Comparison of ENCODE assay signal across 8 cellular contexts in genomic region chr15:39782441-39783138, GRCh38. TPM values are rescaled to one million over a fixed set of nuclear protein-coding genes. Genes with fewer than 3 reads are reported as not detected.
DNase-seq lines count a peak whose midpoint lies in the region; ATAC-seq and TF ChIP-seq lines count a peak whose summit lies in the region.

TSS of gene FSIP1 (minus strand) at chr15:39782841. CDS start at chr15:39776524, 6,317 bp downstream.

- no peaks in the 10 kb centered on the region for H3K9me3 Mint-ChIP-seq in activated naive CD4-positive, alpha-beta T cell treated with anti-CD3 and anti-CD28 coated beads, Interleukin-2, amount 50 U/mL, for 72 hours

- H4K20me1 ChIP-seq in osteoblast (ENCODE audit: insufficient read depth, low read length), result no peaks in the 10 kb centered on the region

- peak within 1 kb of the TSS; percentile 91 for H3K4me2 ChIP-seq in osteoblast (ENCODE audit: insufficient read depth, low read length)

- H3K9ac ChIP-seq in SK-N-MC (ENCODE audit: insufficient read length), result peak within 1 kb of the TSS; percentile 82

- peaks cover 0 to 12% of the 10 kb centered on the region in 2 donors for H3K36me3 Mint-ChIP-seq in activated naive CD4-positive, alpha-beta T cell treated with anti-CD3 and anti-CD28 coated beads, Interleukin-2, amount 50 U/mL, for 72 hours

- TF ChIP-seq CTCF in osteoblast (IDR thresholded peaks at IDR 0.05; ENCODE audit: extremely low read depth, low read depth, low read length) (no peak), thoracic aorta (IDR thresholded peaks at IDR 0.05) (no peak)

- peaks cover 24% of the 10 kb centered on the region for H3K79me2 ChIP-seq in osteoblast (ENCODE audit: insufficient read depth, low read length)

- peak; percentile 67 for DNase-seq in NCI-H1048 (lab: John Stamatoyannopoulos, UW)
- peak; percentile 87 for DNase-seq in SK-N-MC (ENCODE audit: low read depth, low spot score)
- DNase-seq in activated naive CD4-positive, alpha-beta T cell treated with anti-CD3 and anti-CD28 coated beads, Interleukin-2, amount 50 U/mL, for 72 hours (ENCODE audit: low spot score in 2 of 2), result peak; percentile 93 to 98
- peak; percentile 96 for DNase-seq in glomerular visceral epithelial cell (ENCODE audit: extremely low spot score)
- DNase-seq in osteoblast (ENCODE audit: insufficient read length, low spot score, missing footprints), result peak; percentile 98
- DNase-seq in thoracic aorta (ENCODE audit: low spot score), result peak; percentile 95

- peak within 1 kb of the TSS; percentile 29 to 84 for H3K27ac Mint-ChIP-seq in activated naive CD4-positive, alpha-beta T cell treated with anti-CD3 and anti-CD28 coated beads, Interleukin-2, amount 50 U/mL, for 72 hours

- ATAC-seq in HG02588 (IDR thresholded peaks at IDR 0.05; ENCODE audit: unreplicated experiment) (peak; percentile 97), thoracic aorta (ENCODE audit: insufficient number of reproducible peaks, low FRiP score, low read depth) (peak; percentile 98)
- ATAC-seq in activated naive CD4-positive, alpha-beta T cell treated with anti-CD3 and anti-CD28 coated beads, Interleukin-2, amount 50 U/mL, for 72 hours, result peak; percentile 98 to 99

- H3K27ac ChIP-seq in SK-N-MC, result peak within 1 kb of the TSS; percentile 22; the same call in 1 of the 2 replicates
- H3K27ac ChIP-seq in osteoblast (ENCODE audit: low read depth, low read length), result peak within 1 kb of the TSS; percentile 67
- peak within 1 kb of the TSS; percentile 21 to 35 for H3K27ac ChIP-seq in thoracic aorta

- H3K4me1 ChIP-seq in osteoblast (ENCODE audit: insufficient read depth, low read length), result peaks cover 38% of the 10 kb centered on the region
- H3K4me1 ChIP-seq in thoracic aorta (ENCODE audit: control insufficient read depth in 1 of 2, low read depth in 2 of 2), result peaks cover 9 to 21% of the 10 kb centered on the region in 2 donors

- no peaks in the 10 kb centered on the region for H3K9me3 ChIP-seq in SK-N-MC (ENCODE audit: low read depth, low read length)
- H3K9me3 ChIP-seq in osteoblast (ENCODE audit: low read depth, low read length), result no peaks in the 10 kb centered on the region
- H3K9me3 ChIP-seq in thoracic aorta, result no peaks in the 10 kb centered on the region

- H3K36me3 ChIP-seq in SK-N-MC (ENCODE audit: insufficient read depth, low read length), result no peaks in the 10 kb centered on the region
- H3K36me3 ChIP-seq in osteoblast (ENCODE audit: insufficient read depth, low read length), result no peaks in the 10 kb centered on the region
- no peaks in the 10 kb centered on the region for H3K36me3 ChIP-seq in thoracic aorta

- no peaks in the 10 kb centered on the region for H3K27me3 ChIP-seq in osteoblast (ENCODE audit: insufficient read depth, low read length)
- no peaks in the 10 kb centered on the region for H3K27me3 ChIP-seq in thoracic aorta (replicated peaks; ENCODE audit: insufficient read depth)

- H3K4me3 ChIP-seq in GM08714 (ENCODE audit: low read length) (peak within 1 kb of the TSS; percentile 98), SK-N-MC (peak within 1 kb of the TSS; percentile 98), osteoblast (ENCODE audit: insufficient read depth, low read length) (peak within 1 kb of the TSS; percentile 80), thoracic aorta (peak within 1 kb of the TSS; percentile 91)

- peak within 1 kb of the TSS; percentile 93 for H2AFZ ChIP-seq in osteoblast (ENCODE audit: low read length)

RNA-seq across cellular contexts. Expression of gene FSIP1, which starts in this region (rescaled TPM):
- total RNA-seq in activated naive CD4-positive, alpha-beta T cell treated with anti-CD3 and anti-CD28 coated beads, Interleukin-2, amount 50 U/mL, for 72 hours, result 1 to 10 TPM in 1 of 2 donors, under 1 TPM in 1; 0.18 to 1.1 TPM
- 2.1 and 3.6 TPM in 2 replicates for total RNA-seq in osteoblast
- total RNA-seq in thoracic aorta, result under 1 TPM; 0.14 to 0.21 TPM

Comparison
In these comparisons a context has a peak if more than half of its experiments do, and no peak if none do; other contexts are left out.
1. Peak in every context shown above with its lines: DNase-seq, ATAC-seq, H3K4me3 ChIP-seq and H3K27ac ChIP-seq.
2. Peak in DNase-seq, ATAC-seq, H3K4me3 ChIP-seq and H3K27ac ChIP-seq in thoracic aorta; RNA of the gene not detected or under 1 TPM.